In the genomic region with DNA sequence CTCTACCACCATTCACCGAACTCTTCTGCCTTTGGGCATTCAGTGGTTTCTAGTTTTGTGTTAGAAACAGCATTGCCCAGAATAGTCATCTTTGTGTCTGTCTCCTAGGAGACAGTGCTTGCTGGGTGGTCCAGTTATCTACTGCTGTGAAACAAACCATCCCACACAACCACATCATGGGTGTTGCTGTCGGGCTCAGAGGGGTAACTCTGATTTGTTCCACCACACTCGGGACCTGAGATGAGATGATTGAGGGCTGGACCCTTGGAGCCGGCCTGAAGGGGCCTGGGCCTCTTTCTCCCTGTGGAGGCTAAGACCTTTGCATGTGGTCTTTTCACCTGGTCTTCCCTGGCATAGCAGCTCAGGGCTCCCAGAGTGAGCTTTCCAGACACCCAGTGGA, we compare ENCODE assay signal across 27 cellular contexts.
"Had no signal": no experiment of that assay in that cellular context is flagged by ENCODE, and none has a peak within 500 bp of the region (broad histone marks: within the 10 kb centered on the region; RNA-seq: fewer than 3 reads in every experiment).

No MANE protein-coding gene starts in this region.

- H3K4me3 Mint-ChIP-seq: mesothelial cell of epicardium; naive B cell; nephron; neural crest cell; stimulated activated effector memory CD8-positive, alpha-beta T cell treated with anti-CD3 and anti-CD28 coated beads, Interleukin-12 subunit alpha, Interleukin-12 subunit beta, amount 100 ng/mL, for 72 hours; stimulated activated naive CD8-positive, alpha-beta T cell treated with anti-CD3 and anti-CD28 coated beads, Interleukin-15, amount 100 ng/mL, for 72 hours; type B pancreatic cell had no signal

- H3K9me3 ChIP-seq: left lung, lower lobe of right lung, pancreas, prostate gland, spleen, tibial nerve, uterus had no signal

- H3K27me3 ChIP-seq: left lung, pancreas, tibial nerve, uterus had no signal

- H3K4me1 ChIP-seq: left lung, lower lobe of right lung, pancreas, prostate gland, spleen, tibial nerve, uterus had no signal

- ATAC-seq: left cardiac atrium; left lung; lower lobe of right lung; pancreas; right cardiac atrium; sciatic nerve; stimulated activated effector memory CD8-positive, alpha-beta T cell treated with anti-CD3 and anti-CD28 coated beads, Interleukin-12 subunit alpha, Interleukin-12 subunit beta, amount 100 ng/mL, for 72 hours; stimulated activated naive CD8-positive, alpha-beta T cell treated with anti-CD3 and anti-CD28 coated beads, Interleukin-15, amount 100 ng/mL, for 72 hours had no signal

- H3K36me3 ChIP-seq: left lung, lower lobe of right lung, pancreas, prostate gland, spleen, tibial nerve, uterus had no signal

- H3K27me3 Mint-ChIP-seq: stimulated activated naive CD8-positive, alpha-beta T cell treated with anti-CD3 and anti-CD28 coated beads, Interleukin-15, amount 100 ng/mL, for 72 hours; type B pancreatic cell had no signal

- H3K4me1 Mint-ChIP-seq: naive B cell; stimulated activated effector memory CD8-positive, alpha-beta T cell treated with anti-CD3 and anti-CD28 coated beads, Interleukin-12 subunit alpha, Interleukin-12 subunit beta, amount 100 ng/mL, for 72 hours; stimulated activated naive CD8-positive, alpha-beta T cell treated with anti-CD3 and anti-CD28 coated beads, Interleukin-15, amount 100 ng/mL, for 72 hours had no signal

- H3K9me3 Mint-ChIP-seq: nephron; stimulated activated effector memory CD8-positive, alpha-beta T cell treated with anti-CD3 and anti-CD28 coated beads, Interleukin-12 subunit alpha, Interleukin-12 subunit beta, amount 100 ng/mL, for 72 hours; stimulated activated naive CD8-positive, alpha-beta T cell treated with anti-CD3 and anti-CD28 coated beads, Interleukin-15, amount 100 ng/mL, for 72 hours; type B pancreatic cell had no signal

- DNase-seq: hippocampal formation; kidney glomerular epithelial cell; left cardiac atrium; left lung; lower lobe of right lung; mammary epithelial cell; mesendoderm; naive B cell; nucleus accumbens; pancreas; retina; right cardiac atrium; spleen; stimulated activated CD4-positive, alpha-beta T cell treated with anti-CD3 and anti-CD28 coated beads, Interleukin-4, amount 100 ng/mL, for 24 hours; stimulated activated naive CD4-positive, alpha-beta T cell treated with Interleukin-2 at 50 U/mL for 16 hours; stimulated activated naive CD8-positive, alpha-beta T cell treated with anti-CD3 and anti-CD28 coated beads, Interleukin-15, amount 100 ng/mL, for 72 hours; substantia nigra; uterus had no signal

- H3K27ac ChIP-seq: left lung, lower lobe of right lung, pancreas, prostate gland, skin epidermis, spleen, tibial nerve, uterus had no signal

- H3K27ac Mint-ChIP-seq: mesothelial cell of epicardium; naive B cell; stimulated activated effector memory CD8-positive, alpha-beta T cell treated with anti-CD3 and anti-CD28 coated beads, Interleukin-12 subunit alpha, Interleukin-12 subunit beta, amount 100 ng/mL, for 72 hours; stimulated activated naive CD8-positive, alpha-beta T cell treated with anti-CD3 and anti-CD28 coated beads, Interleukin-15, amount 100 ng/mL, for 72 hours; type B pancreatic cell had no signal

- H3K4me3 ChIP-seq: left lung, lower lobe of right lung, pancreas, prostate gland, skin epidermis, spleen, tibial nerve, uterus had no signal

- H3K36me3 Mint-ChIP-seq: mesothelial cell of epicardium; naive B cell; stimulated activated effector memory CD8-positive, alpha-beta T cell treated with anti-CD3 and anti-CD28 coated beads, Interleukin-12 subunit alpha, Interleukin-12 subunit beta, amount 100 ng/mL, for 72 hours; type B pancreatic cell had no signal
